In the genomic region with DNA sequence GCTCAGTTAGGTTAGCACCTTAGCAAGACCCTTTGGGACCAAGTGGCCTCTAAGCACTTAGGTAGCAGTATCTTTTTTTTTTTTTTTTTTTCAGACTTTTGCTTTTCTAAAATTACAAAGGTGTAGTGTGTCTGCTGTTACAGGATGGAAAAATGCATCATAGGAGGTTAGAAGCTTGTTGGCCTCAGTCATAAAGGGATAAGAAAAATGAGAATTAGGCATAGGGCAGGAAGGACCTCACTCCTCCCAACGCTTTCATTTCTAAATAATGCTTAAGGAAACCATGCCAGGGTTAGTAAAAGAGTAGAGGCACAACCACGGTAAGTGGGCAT, we compare ENCODE assay signal across 7 cellular contexts. TPM values are rescaled to one million over a fixed set of nuclear protein-coding genes. Genes with fewer than 3 reads are reported as not detected.
DNase-seq lines count a peak whose midpoint lies in the region; ATAC-seq and FAIRE-seq lines count a peak whose summit lies in the region.

No MANE protein-coding gene starts in this region.

- ATAC-seq in HG02943 (IDR thresholded peaks at IDR 0.05; ENCODE audit: low read depth, unreplicated experiment), result peak; percentile 3
- ATAC-seq in activated naive CD4-positive, alpha-beta T cell treated with anti-CD3 and anti-CD28 coated beads, Interleukin-2, amount 50 U/mL, for 72 hours, result no peak
- no peak for ATAC-seq in GM18868 (IDR thresholded peaks at IDR 0.05; ENCODE audit: unreplicated experiment)
- no peak for ATAC-seq in HG03039 (IDR thresholded peaks at IDR 0.05; ENCODE audit: unreplicated experiment)

- DNase-seq in activated naive CD4-positive, alpha-beta T cell treated with anti-CD3 and anti-CD28 coated beads, Interleukin-2, amount 50 U/mL, for 72 hours (ENCODE audit: low spot score in 2 of 2), result no peak
- DNase-seq in substantia nigra (lab: John Stamatoyannopoulos, UW) (no peak), glomerular visceral epithelial cell (ENCODE audit: extremely low spot score) (no peak)

- FAIRE-seq in islet of Langerhans (lab: Jason Lieb, UNC), result peak; percentile 72

- no peaks in the 10 kb centered on the region for H3K9me3 Mint-ChIP-seq in activated naive CD4-positive, alpha-beta T cell treated with anti-CD3 and anti-CD28 coated beads, Interleukin-2, amount 50 U/mL, for 72 hours

- H3K27ac ChIP-seq in substantia nigra (ENCODE audit: low read depth, low read length, poor library complexity, severe bottlenecking), result peak overlapping the region; percentile 26

- peaks cover 0 to 8% of the 10 kb centered on the region in 2 donors for H3K36me3 Mint-ChIP-seq in activated naive CD4-positive, alpha-beta T cell treated with anti-CD3 and anti-CD28 coated beads, Interleukin-2, amount 50 U/mL, for 72 hours

- peak overlapping the region; percentile 95 to 97 for H3K27ac Mint-ChIP-seq in activated naive CD4-positive, alpha-beta T cell treated with anti-CD3 and anti-CD28 coated beads, Interleukin-2, amount 50 U/mL, for 72 hours

RNA-seq across cellular contexts. Expression of gene PABIR2, which starts 9.7 kb away (rescaled TPM):
- total RNA-seq in activated naive CD4-positive, alpha-beta T cell treated with anti-CD3 and anti-CD28 coated beads, Interleukin-2, amount 50 U/mL, for 72 hours, result 10 to 100 TPM; 55.7 to 57.3 TPM
